15 cellular contexts compared by ENCODE assay signal in genomic region chr21:16840549-16840948, GRCh38.
DNase-seq lines count a peak whose midpoint lies in the region; ATAC-seq and TF ChIP-seq lines count a peak whose summit lies in the region.
"Had no signal": no experiment of that assay in that cellular context is flagged by ENCODE, and none has a peak within 500 bp of the region (broad histone marks: within the 10 kb centered on the region; RNA-seq: fewer than 3 reads in every experiment).

No MANE protein-coding gene starts in this region.

- DNase-seq in Right ventricle myocardium superior (no peak), left cardiac atrium (no peak), SK-N-MC (ENCODE audit: low read depth, low spot score) (no peak), globus pallidus (ENCODE audit: low spot score) (peak; percentile 31), uterus (no peak), HFFc6 (no peak)
- DNase-seq: 8988T; CD4-positive, CD25-positive, alpha-beta regulatory T cell; DMS53; GF-D8; GM23248; IMR-90 had no signal

- intact Hi-C loops in Right ventricle myocardium superior (cut with DNase I), result no loop called here
- intact Hi-C loops in left cardiac atrium (cut with DNase I), result no loop called here
- intact Hi-C loops in uterus (cut with DNase I; ENCODE audit: low total_unique reads), result no loop called here

- no peaks in the 10 kb centered on the region; the same call in 1 of the 2 replicates for H3K9me3 ChIP-seq in SK-N-MC (ENCODE audit: low read depth, low read length)
- H3K9me3 ChIP-seq in uterus, result no peaks in the 10 kb centered on the region
- H3K9me3 ChIP-seq: BLaER1 treated with 17β-estradiol and CSF1 and Interleukin-3, amounts not matched to agents 10 nM and 100 nM had no signal

- H3K4me1 Mint-ChIP-seq in HFFc6 (ENCODE audit: low read depth), result peaks cover 27% of the 10 kb centered on the region
- H3K4me1 Mint-ChIP-seq: CD4-positive, CD25-positive, alpha-beta regulatory T cell had no signal

- ATAC-seq in Right ventricle myocardium superior (ENCODE audit: poor library complexity) (peak; percentile 56), left cardiac atrium (no peak), GM21367 (IDR thresholded peaks at IDR 0.05; ENCODE audit: unreplicated experiment) (no peak)
- ATAC-seq: HCT116 had no signal

- H3K9ac ChIP-seq in SK-N-MC (ENCODE audit: insufficient read length), result no peak overlapping the region
- H3K9ac ChIP-seq: BLaER1 treated with 17β-estradiol and CSF1 and Interleukin-3, amounts not matched to agents 10 nM and 100 nM; GM23248 had no signal

- H3K4me3 Mint-ChIP-seq in HFFc6, result no peak overlapping the region
- H3K4me3 Mint-ChIP-seq: CD4-positive, CD25-positive, alpha-beta regulatory T cell had no signal

- no peak for TF ChIP-seq POLR2A in uterus (IDR thresholded peaks at IDR 0.05)

- no peak overlapping the region for H3K27ac Mint-ChIP-seq in HFFc6
- H3K27ac Mint-ChIP-seq: CD4-positive, CD25-positive, alpha-beta regulatory T cell had no signal

- no peaks in the 10 kb centered on the region for H3K27me3 ChIP-seq in uterus
- H3K27me3 ChIP-seq: BLaER1 treated with 17β-estradiol and CSF1 and Interleukin-3, amounts not matched to agents 10 nM and 100 nM had no signal

- H3K36me3 Mint-ChIP-seq in HFFc6 (ENCODE audit: low read depth), result no peaks in the 10 kb centered on the region
- H3K36me3 Mint-ChIP-seq: CD4-positive, CD25-positive, alpha-beta regulatory T cell had no signal

- no peaks in the 10 kb centered on the region for H3K4me1 ChIP-seq in uterus
- H3K4me1 ChIP-seq: BLaER1 treated with 17β-estradiol and CSF1 and Interleukin-3, amounts not matched to agents 10 nM and 100 nM had no signal

- no peaks in the 10 kb centered on the region; the same call in 1 of the 2 replicates for H3K27me3 Mint-ChIP-seq in HFFc6 (ENCODE audit: insufficient read depth)
- H3K27me3 Mint-ChIP-seq: CD4-positive, CD25-positive, alpha-beta regulatory T cell had no signal

- H3K36me3 ChIP-seq in SK-N-MC (ENCODE audit: insufficient read depth, low read length), result no peaks in the 10 kb centered on the region
- no peaks in the 10 kb centered on the region for H3K36me3 ChIP-seq in uterus
- H3K36me3 ChIP-seq: BLaER1 treated with 17β-estradiol and CSF1 and Interleukin-3, amounts not matched to agents 10 nM and 100 nM had no signal

- peak overlapping the region; percentile 22; the same call in 1 of the 2 replicates for H3K4me3 ChIP-seq in SK-N-MC
- H3K4me3 ChIP-seq in uterus, result no peak overlapping the region
- H3K4me3 ChIP-seq: BLaER1 treated with 17β-estradiol and CSF1 and Interleukin-3, amounts not matched to agents 10 nM and 100 nM; GM23248 had no signal

- no peaks in the 10 kb centered on the region for H3K9me3 Mint-ChIP-seq in HFFc6

- TF ChIP-seq CTCF in uterus (IDR thresholded peaks at IDR 0.05) (no peak), HFFc6 (IDR thresholded peaks at IDR 0.05) (no peak)

- H3K27ac ChIP-seq in SK-N-MC, result peak overlapping the region; percentile 52
- peak overlapping the region; percentile 5 to 35 for H3K27ac ChIP-seq in uterus
- H3K27ac ChIP-seq: BLaER1 treated with 17β-estradiol and CSF1 and Interleukin-3, amounts not matched to agents 10 nM and 100 nM; GM23248 had no signal
